In genomic region chr18:24378598-24378997, GRCh38 we compare ENCODE assay signal across 19 cellular contexts. TPM values are rescaled to one million over a fixed set of nuclear protein-coding genes. Genes with fewer than 3 reads are reported as not detected.
DNase-seq lines count a peak whose midpoint lies in the region; ATAC-seq and TF ChIP-seq lines count a peak whose summit lies in the region.
"Had no signal": no experiment of that assay in that cellular context is flagged by ENCODE, and none has a peak within 500 bp of the region (broad histone marks: within the 10 kb centered on the region; RNA-seq: fewer than 3 reads in every experiment).

No MANE protein-coding gene starts in this region.

- H3K27me3 ChIP-seq in H7 (ENCODE audit: control insufficient read depth, insufficient read depth, low read length): no peaks in the 10 kb centered on the region
- no peaks in the 10 kb centered on the region for H3K27me3 ChIP-seq in iPS-20b (ENCODE audit: insufficient read depth, low read length)

- TF ChIP-seq CTCF in WTC11 (IDR thresholded peaks at IDR 0.05) (no peak), osteocyte (IDR thresholded peaks at IDR 0.05) (no peak)

- CTCF ChIA-PET in WTC11 (lab: Charles Lee): interaction anchor here (1.1 to 1.4 kb wide), 5 partner anchors 10 to 202 kb away, joined by 3 to 7 read pairs (median 6); no protein-coding TSS in a partner anchor

- H3K9ac ChIP-seq in iPS-20b (ENCODE audit: low read depth, low read length): peak overlapping the region; percentile 51; the same call in 1 of the 2 replicates

- no peaks in the 10 kb centered on the region for H3K27me3 Mint-ChIP-seq in WTC11 (ENCODE audit: low read depth)
- H3K27me3 Mint-ChIP-seq in osteocyte (ENCODE audit: unreplicated experiment): no peaks in the 10 kb centered on the region

- DNase-seq in H7: peak; percentile 69
- DNase-seq in WTC11 (ENCODE audit: low spot score): no peak
- peak; percentile 13 for DNase-seq in osteocyte (ENCODE audit: extremely low spot score, unreplicated experiment)
- no peak for DNase-seq in caudate nucleus (lab: John Stamatoyannopoulos, UW)
- DNase-seq in globus pallidus (ENCODE audit: low spot score): no peak
- DNase-seq: GDM1, HFFc6, Karpas-422, MV-4-11, NCI-H1105 treated with DMSO at 0.1 percent for 48 hours, NCI-H1694, NCI-H2081, NCI-H2171, NCI-H524 treated with DMSO at 0.1 percent for 48 hours, Right ventricle myocardium superior had no signal

- H3K27ac ChIP-seq in iPS-20b (ENCODE audit: low read length) (no peak overlapping the region), caudate nucleus (ENCODE audit: low read depth, low read length) (no peak overlapping the region)

- no peaks in the 10 kb centered on the region for H3K9me3 ChIP-seq in iPS-20b (ENCODE audit: insufficient read depth, low read depth, low read length)

- H3K27ac Mint-ChIP-seq in WTC11 (peak overlapping the region; percentile 93), osteocyte (ENCODE audit: unreplicated experiment) (no peak overlapping the region)
- H3K27ac Mint-ChIP-seq: B cell, HFFc6 had no signal

- H3K36me3 ChIP-seq in H7 (replicated peaks; ENCODE audit: control insufficient read depth, insufficient read depth, low read length) (peaks cover 1% of the 10 kb centered on the region), iPS-20b (ENCODE audit: insufficient read depth, low read depth, low read length) (peaks cover 37% of the 10 kb centered on the region)

- H3K4me3 ChIP-seq in H7 (ENCODE audit: insufficient read depth, low read depth, low read length) (no peak overlapping the region), iPS-20b (ENCODE audit: low read length) (peak overlapping the region; percentile 39; the same call in 1 of the 2 replicates)

- ATAC-seq in WTC11: peak; percentile 84
- ATAC-seq in HG02642 (IDR thresholded peaks at IDR 0.05; ENCODE audit: poor library complexity, unreplicated experiment): no peak

- H3K36me3 Mint-ChIP-seq in WTC11 (peaks cover 25% of the 10 kb centered on the region), osteocyte (ENCODE audit: unreplicated experiment) (peaks cover 11% of the 10 kb centered on the region)

- H3K4me3 Mint-ChIP-seq in WTC11 (peak overlapping the region; percentile 39), osteocyte (ENCODE audit: unreplicated experiment) (no peak overlapping the region)
- H3K4me3 Mint-ChIP-seq: B cell, CD14-positive monocyte, HFFc6 had no signal

- no peaks in the 10 kb centered on the region for H3K9me3 Mint-ChIP-seq in WTC11
- no peaks in the 10 kb centered on the region for H3K9me3 Mint-ChIP-seq in osteocyte (ENCODE audit: unreplicated experiment)
- H3K9me3 Mint-ChIP-seq: HFFc6 had no signal

- H3K4me1 Mint-ChIP-seq in WTC11 (peaks cover 61% of the 10 kb centered on the region), osteocyte (ENCODE audit: unreplicated experiment) (peaks cover 14% of the 10 kb centered on the region)
- H3K4me1 Mint-ChIP-seq: B cell had no signal

- peaks cover 30% of the 10 kb centered on the region for H3K4me1 ChIP-seq in iPS-20b (ENCODE audit: insufficient read depth, low read length)

- POLR2A ChIA-PET in WTC11 (lab: Charles Lee): interaction anchor here (0.8 kb wide), 1 partner anchor 19 kb away, joined by 3 read pairs; the partner anchor contains the start of gene OSBPL1A

TF ChIP-seq in WTC11, 78 proteins besides CTCF, POLR2A, EP300 and RAD21 (continues in another document):
- no peak for TF ChIP-seq HMGA2 (CRISPR knock-in tag; IDR thresholded peaks at IDR 0.05)
- no peak for TF ChIP-seq ZBTB43 (CRISPR knock-in tag; IDR thresholded peaks at IDR 0.05)
- TF ChIP-seq CDX4 (CRISPR knock-in tag; IDR thresholded peaks at IDR 0.05; ENCODE audit: borderline replicate concordance): no peak
- TF ChIP-seq SP1 (CRISPR knock-in tag; conservative IDR thresholded peaks at IDR 0.05): 0 out of 2 replicates have a peak, but pooled peaks have one; percentile 23
- no peak for TF ChIP-seq ATF2 (CRISPR knock-in tag; IDR thresholded peaks at IDR 0.05; ENCODE audit: borderline replicate concordance, low read depth)
- no peak for TF ChIP-seq PREB (CRISPR knock-in tag; IDR thresholded peaks at IDR 0.05; ENCODE audit: borderline replicate concordance)
- TF ChIP-seq EMX1 (CRISPR knock-in tag; IDR thresholded peaks at IDR 0.05): no peak
- TF ChIP-seq NFATC4 (CRISPR knock-in tag; IDR thresholded peaks at IDR 0.05): no peak
- TF ChIP-seq ZNF281 (CRISPR knock-in tag; IDR thresholded peaks at IDR 0.05): no peak
- TF ChIP-seq NR3C1 (CRISPR knock-in tag; conservative IDR thresholded peaks at IDR 0.05; ENCODE audit: low read depth): no peak
- peak; percentile 63; the same call in 1 of the 2 replicates for TF ChIP-seq FOXP4 (CRISPR knock-in tag; IDR thresholded peaks at IDR 0.05)
- TF ChIP-seq ZNF423 (CRISPR knock-in tag; IDR thresholded peaks at IDR 0.05): peak; percentile 98

RNA-seq across cellular contexts. Expression of gene OSBPL1A, which starts 19.0 kb away (rescaled TPM):
- total RNA-seq in H7 (2014; rRNA removed; shearing (Covaris generic)): 48.3 and 58.5 TPM in 2 replicates
- 53.1 to 55.1 TPM (median 54.4 TPM) in 3 replicates for total RNA-seq in WTC11 (2021)
- 29.7 and 29.8 TPM in 2 replicates for total RNA-seq in osteocyte

RNA-seq across cellular contexts. Expression of gene IMPACT, which starts 47.9 kb away (rescaled TPM):
- 27.8 and 41.8 TPM in 2 replicates for total RNA-seq in H7 (2014; rRNA removed; shearing (Covaris generic))
- total RNA-seq in WTC11 (2021) (48.0 to 48.8 TPM (median 48.3 TPM) in 3 replicates), osteocyte (53.0 and 58.3 TPM in 2 replicates)

Comparison
In these comparisons a context has a peak if more than half of its experiments do, and no peak if none do; other contexts are left out.
1. DNase-seq: peak in H7 (single experiment) and osteocyte (single experiment); none in WTC11 (single experiment), caudate nucleus (0 of 61) and globus pallidus (single experiment).